In genomic region chr7:27200761-27201230, GRCh38 we compare ENCODE assay signal across 10 cellular contexts. TPM values are rescaled to one million over a fixed set of nuclear protein-coding genes. Genes with fewer than 3 reads are reported as not detected.
DNase-seq lines count a peak whose midpoint lies in the region; ATAC-seq and TF ChIP-seq lines count a peak whose summit lies in the region.
"Had no signal": no experiment of that assay in that cellular context is flagged by ENCODE, and none has a peak within 500 bp of the region (broad histone marks: within the 10 kb centered on the region; RNA-seq: fewer than 3 reads in every experiment).

No MANE protein-coding gene starts in this region.

- peaks cover 61% of the 10 kb centered on the region for H3K27me3 ChIP-seq in CD4-positive, CD25-positive, alpha-beta regulatory T cell (ENCODE audit: control insufficient read depth, insufficient read depth, low read length)
- no peaks in the 10 kb centered on the region for H3K27me3 ChIP-seq in KMS-11 (ENCODE audit: insufficient read depth, low read depth)
- peaks cover 82% of the 10 kb centered on the region for H3K27me3 ChIP-seq in ascending aorta

- H3K4me2 ChIP-seq in KMS-11: peak overlapping the region; percentile 44; the same call in 1 of the 2 replicates

- peaks cover 0 to 22% (median 0%) of the 10 kb centered on the region in 7 donors for H3K9me3 Mint-ChIP-seq in CD4-positive, CD25-positive, alpha-beta regulatory T cell
- H3K9me3 Mint-ChIP-seq in natural killer cell: no peaks in the 10 kb centered on the region

- peaks cover 91% of the 10 kb centered on the region for H3K27me3 Mint-ChIP-seq in CD4-positive, CD25-positive, alpha-beta regulatory T cell
- H3K27me3 Mint-ChIP-seq in natural killer cell (ENCODE audit: low read depth in 2 of 2): peaks cover 70 to 82% of the 10 kb centered on the region in 2 donors

- H3K4me1 Mint-ChIP-seq in CD4-positive, CD25-positive, alpha-beta regulatory T cell: peaks cover 0 to 54% (median 23%) of the 10 kb centered on the region in 4 donors
- peaks cover 31 to 46% of the 10 kb centered on the region in 2 donors for H3K4me1 Mint-ChIP-seq in natural killer cell

- H3K9me3 ChIP-seq in CD4-positive, CD25-positive, alpha-beta regulatory T cell (ENCODE audit: control insufficient read depth in 2 of 2, low read length in 2 of 2): peaks cover 0 to 6% of the 10 kb centered on the region in 2 experiments
- H3K9me3 ChIP-seq in ascending aorta: no peaks in the 10 kb centered on the region

- H3K4me3 Mint-ChIP-seq in CD4-positive, CD25-positive, alpha-beta regulatory T cell: peak overlapping the region; percentile 69 to 87 (median 76)
- peak overlapping the region; percentile 72 for H3K4me3 Mint-ChIP-seq in natural killer cell

- no peak overlapping the region for H3K27ac ChIP-seq in CD4-positive, CD25-positive, alpha-beta regulatory T cell (ENCODE audit: insufficient read depth, low read length, poor library complexity, severe bottlenecking)
- no peak overlapping the region for H3K27ac ChIP-seq in KMS-11
- H3K27ac ChIP-seq in ascending aorta: no peak overlapping the region

- H3K36me3 Mint-ChIP-seq in CD4-positive, CD25-positive, alpha-beta regulatory T cell: peaks cover under 1% of the 10 kb centered on the region
- H3K36me3 Mint-ChIP-seq in natural killer cell: no peaks in the 10 kb centered on the region

- no peak overlapping the region for H3K4me3 ChIP-seq in CD4-positive, CD25-positive, alpha-beta regulatory T cell (ENCODE audit: low read depth, low read length)
- H3K4me3 ChIP-seq in KMS-11 (IDR thresholded peaks at IDR 0.05; ENCODE audit: insufficient read depth, low read depth, low read length) (no peak overlapping the region), ascending aorta (peak overlapping the region; percentile 46 to 60)

- no peak overlapping the region; the same call in 1 of the 2 replicates for H2AFZ ChIP-seq in KMS-11 (ENCODE audit: low read depth)

- no peak overlapping the region for H3K9ac ChIP-seq in KMS-11

- ATAC-seq in CD4-positive, CD25-positive, alpha-beta regulatory T cell (ENCODE audit: low read depth in 2 of 2): no peak
- ATAC-seq in natural killer cell: no peak
- ATAC-seq in GM19467 (IDR thresholded peaks at IDR 0.05; ENCODE audit: unreplicated experiment): no peak

- no peak for DNase-seq in CD4-positive, CD25-positive, alpha-beta regulatory T cell
- DNase-seq in ascending aorta (ENCODE audit: low spot score in 2 of 2) (no peak), natural killer cell (no peak), DMS153 treated with DMSO at 0.1 percent for 48 hours (lab: John Stamatoyannopoulos, UW; ENCODE audit: unreplicated experiment) (no peak), amniotic stem cell (lab: John Stamatoyannopoulos, UW) (no peak)
- DNase-seq in activated CD4-positive, alpha-beta T cell treated with anti-CD3 and anti-CD28 coated beads, Interleukin-2, amount 50 U/mL, for 1 hour: no peak
- DNase-seq: hippocampal formation had no signal

- no peaks in the 10 kb centered on the region for H4K20me1 ChIP-seq in KMS-11 (ENCODE audit: insufficient read depth)

- peak overlapping the region in 1 of 3 donors; percentile 71 for H3K27ac Mint-ChIP-seq in CD4-positive, CD25-positive, alpha-beta regulatory T cell
- H3K27ac Mint-ChIP-seq in natural killer cell: no peak overlapping the region

- TF ChIP-seq CTCF in KMS-11 (conservative IDR thresholded peaks at IDR 0.05; ENCODE audit: low read depth, low read length) (no peak), ascending aorta (IDR thresholded peaks at IDR 0.05) (no peak), natural killer cell (IDR thresholded peaks at IDR 0.05) (no peak)

- peaks cover 39% of the 10 kb centered on the region for H3K4me1 ChIP-seq in CD4-positive, CD25-positive, alpha-beta regulatory T cell (ENCODE audit: control insufficient read depth, insufficient read depth, low read length, poor library complexity, severe bottlenecking)
- H3K4me1 ChIP-seq in KMS-11 (ENCODE audit: low read depth, poor library complexity, severe bottlenecking) (peaks cover 3% of the 10 kb centered on the region), ascending aorta (peaks cover 20 to 21% of the 10 kb centered on the region in 2 donors)

- H3K36me3 ChIP-seq in CD4-positive, CD25-positive, alpha-beta regulatory T cell (ENCODE audit: control insufficient read depth, insufficient read depth, low read length): no peaks in the 10 kb centered on the region
- H3K36me3 ChIP-seq in KMS-11 (ENCODE audit: insufficient read depth) (no peaks in the 10 kb centered on the region), ascending aorta (no peaks in the 10 kb centered on the region)

- H3K79me2 ChIP-seq in KMS-11 (ENCODE audit: insufficient read depth, low read depth): no peaks in the 10 kb centered on the region

- intact Hi-C loops in ascending aorta (cut with DNase I) (loop anchor here (5.0 to 10.0 kb wide), 2 partner anchors 374 to 822 kb away; no protein-coding TSS in a partner anchor), natural killer cell (cut with micrococcal nuclease) (loop anchor here (5.0 kb wide), 1 partner anchor 42 kb away; the partner anchor contains the start of gene EVX1)

RNA-seq across cellular contexts. Expression of gene HOXA13, which starts 0.9 kb away (rescaled TPM):
- not detected for total RNA-seq in CD4-positive, CD25-positive, alpha-beta regulatory T cell
- not detected for polyA plus RNA-seq in CD4-positive, CD25-positive, alpha-beta regulatory T cell
- total RNA-seq in ascending aorta (not detected), natural killer cell (not detected)

RNA-seq across cellular contexts. Expression of gene HOXA11, which starts 15.8 kb away (rescaled TPM):
- not detected for total RNA-seq in CD4-positive, CD25-positive, alpha-beta regulatory T cell
- polyA plus RNA-seq in CD4-positive, CD25-positive, alpha-beta regulatory T cell: not detected
- not detected for total RNA-seq in ascending aorta
- total RNA-seq in natural killer cell: not detected
- total RNA-seq: HT1080 had no signal

RNA-seq across cellular contexts. Expression of gene HOXA10, which starts 26.7 kb away (rescaled TPM):
- total RNA-seq in CD4-positive, CD25-positive, alpha-beta regulatory T cell: 0.35 TPM
- polyA plus RNA-seq in CD4-positive, CD25-positive, alpha-beta regulatory T cell: not detected
- total RNA-seq in ascending aorta (not detected), natural killer cell (1 to 10 TPM in 2 of 3 donors, under 1 TPM in 1; 0.82 to 3.3 (median 2.2) TPM)

RNA-seq across cellular contexts. Expression of gene HOXA9, which starts 35.5 kb away (rescaled TPM):
- 1.1 TPM for total RNA-seq in CD4-positive, CD25-positive, alpha-beta regulatory T cell
- under 1 TPM in 1 of 4 donors, not detected in 3; 0.20 TPM for polyA plus RNA-seq in CD4-positive, CD25-positive, alpha-beta regulatory T cell
- total RNA-seq in ascending aorta (not detected), natural killer cell (1 to 10 TPM in 1 of 3 donors, under 1 TPM in 2; 0.39 to 4.6 (median 0.42) TPM)

RNA-seq across cellular contexts. Expression of gene EVX1, which starts 41.8 kb away (rescaled TPM):
- not detected for total RNA-seq in CD4-positive, CD25-positive, alpha-beta regulatory T cell
- not detected for polyA plus RNA-seq in CD4-positive, CD25-positive, alpha-beta regulatory T cell
- total RNA-seq in ascending aorta (not detected), natural killer cell (not detected)
- total RNA-seq: HT1080 had no signal

Comparison
In these comparisons a context has a peak if more than half of its experiments do, and no peak if none do; other contexts are left out.
1. H3K4me3 ChIP-seq: peak in ascending aorta (2 of 2); none in CD4-positive, CD25-positive, alpha-beta regulatory T cell (single experiment) and KMS-11 (single experiment).